Comparison of ENCODE assay signal across 24 cellular contexts in the genomic region with DNA sequence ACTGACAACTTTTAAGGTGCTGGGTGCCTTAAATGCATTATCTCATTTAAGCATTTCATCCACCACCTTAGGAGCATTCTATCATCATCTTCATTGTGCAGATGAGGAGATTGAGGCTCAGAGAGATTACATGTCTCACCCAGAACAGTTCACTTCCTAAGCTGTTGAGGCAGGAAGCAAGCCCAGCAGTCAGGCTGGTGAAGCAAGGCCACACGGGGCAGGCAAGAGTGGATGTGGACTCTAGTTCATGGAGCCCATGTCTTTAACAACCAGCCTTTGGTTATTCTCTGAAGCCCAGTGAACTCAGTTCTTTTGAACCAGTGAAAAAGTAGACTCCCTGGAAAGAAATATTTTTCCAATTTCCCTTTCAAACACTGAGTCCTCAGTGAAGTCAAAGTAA.
"Had no signal": no experiment of that assay in that cellular context is flagged by ENCODE, and none has a peak within 500 bp of the region (broad histone marks: within the 10 kb centered on the region; RNA-seq: fewer than 3 reads in every experiment).

No MANE protein-coding gene starts in this region.

- H3K4me1 ChIP-seq: breast epithelium, neural progenitor cell, thyroid gland, upper lobe of right lung had no signal

- FAIRE-seq: frontal cortex had no signal

- ATAC-seq: activated T-cell treated with anti-CD3 and anti-CD28 coated beads, Interleukin-2, amount 50 U/mL, for 72 hours; naive thymus-derived CD8-positive, alpha-beta T cell; T-cell; upper lobe of right lung had no signal

- H3K4me3 ChIP-seq: breast epithelium, coronary artery, hepatocyte, left ventricle myocardium inferior, neural progenitor cell, spleen, thyroid gland, upper lobe of right lung had no signal

- H3K27me3 ChIP-seq: breast epithelium, hepatocyte, neural progenitor cell, thyroid gland, upper lobe of right lung had no signal

- DNase-seq: activated CD4-positive, alpha-beta memory T cell treated with anti-CD3 and anti-CD28 coated beads for 36 hours; activated CD4-positive, alpha-beta T cell treated with anti-CD3 and anti-CD28 coated beads for 48 hours; activated effector memory CD4-positive, alpha-beta T cell treated with Interleukin-2 at 50 U/mL for 16 hours; activated naive CD4-positive, alpha-beta T cell treated with anti-CD3 and anti-CD28 coated beads for 36 hours; activated naive CD8-positive, alpha-beta T cell treated with anti-CD3 and anti-CD28 coated beads, Interleukin-2, amount 10 ng/mL, durations not matched to agents 7 days and 5 days; activated T-cell treated with anti-CD3 and anti-CD28 coated beads, Interleukin-2, amount 50 U/mL, for 72 hours; amniotic stem cell; cerebellar nuclear complex; erythroblast; glutamatergic neuron; left ventricle myocardium inferior; naive thymus-derived CD8-positive, alpha-beta T cell; retina; spleen; stimulated activated CD4-positive, alpha-beta T cell treated with anti-CD3 and anti-CD28 coated beads, Interleukin-4, amount 100 ng/mL, for 1 hour; stimulated activated naive CD4-positive, alpha-beta T cell; T-cell; thyroid gland; upper lobe of right lung had no signal

- H3K27ac ChIP-seq: breast epithelium, coronary artery, hepatocyte, left ventricle myocardium inferior, neural progenitor cell, spleen, thyroid gland, upper lobe of right lung had no signal

- H3K36me3 ChIP-seq: breast epithelium, left ventricle myocardium inferior, neural progenitor cell, spleen, thyroid gland, upper lobe of right lung had no signal

- H3K79me2 ChIP-seq: hepatocyte had no signal

- H3K9ac ChIP-seq: neural progenitor cell had no signal

- H3K9me3 ChIP-seq: breast epithelium, left ventricle myocardium inferior, spleen, thyroid gland, upper lobe of right lung had no signal

- H2AFZ ChIP-seq: hepatocyte, neural progenitor cell had no signal

- H3K4me2 ChIP-seq: hepatocyte, neural progenitor cell had no signal
